In the genomic region with DNA sequence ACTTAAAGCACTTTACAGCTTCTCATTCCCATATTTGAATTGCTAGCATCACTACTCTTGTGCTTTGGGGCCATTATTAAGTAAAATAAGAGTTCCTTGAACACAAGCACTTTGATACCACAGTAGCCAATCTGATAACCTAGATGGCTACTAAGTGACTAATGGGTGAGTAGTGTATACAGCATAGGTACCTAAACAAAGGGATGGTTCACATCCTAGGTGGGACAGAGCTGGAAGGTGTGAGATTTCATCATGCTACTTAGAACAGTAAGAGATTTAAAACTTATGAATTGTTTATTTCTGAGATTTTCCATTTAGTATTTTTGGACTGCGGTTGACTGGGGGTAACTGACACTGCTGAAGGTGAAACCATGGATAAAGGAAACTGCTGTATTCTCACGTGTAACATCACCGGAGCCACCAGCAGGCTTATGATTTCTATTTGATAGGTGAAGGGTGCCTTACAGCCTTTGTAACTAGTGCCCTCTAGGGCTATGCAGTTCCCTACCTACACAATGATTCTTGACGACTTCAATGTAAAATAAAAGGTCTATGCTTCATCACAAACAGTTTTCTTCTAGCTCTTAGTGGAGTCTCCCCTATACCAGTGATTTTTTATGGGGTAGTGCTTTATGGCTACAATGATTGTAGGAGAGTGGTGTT, we compare ENCODE assay signal across 1 cellular context.
TF ChIP-seq lines count a peak whose summit lies in the region.

No MANE protein-coding gene starts in this region.

TF ChIP-seq in H1, 55 proteins besides CTCF, POLR2A, EP300 and RAD21 (continued from another document):
- TF ChIP-seq, protein P1, sequence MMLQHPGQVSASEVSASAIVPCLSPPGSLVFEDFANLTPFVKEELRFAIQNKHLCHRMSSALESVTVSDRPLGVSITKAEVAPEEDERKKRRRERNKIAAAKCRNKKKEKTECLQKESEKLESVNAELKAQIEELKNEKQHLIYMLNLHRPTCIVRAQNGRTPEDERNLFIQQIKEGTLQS (IDR thresholded peaks at IDR 0.05; ENCODE audit: insufficient read depth, low read depth, low read length), result no peak
- no peak for TF ChIP-seq SAP30 (IDR thresholded peaks at IDR 0.05; ENCODE audit: insufficient read depth, insufficient replicate concordance, low read length)
- no peak for TF ChIP-seq YY1 (IDR thresholded peaks at IDR 0.05; ENCODE audit: low read depth, low read length)
- no peak for TF ChIP-seq RBBP5 (IDR thresholded peaks at IDR 0.05; ENCODE audit: borderline replicate concordance, low read depth, low read length)
